In the genomic region with DNA sequence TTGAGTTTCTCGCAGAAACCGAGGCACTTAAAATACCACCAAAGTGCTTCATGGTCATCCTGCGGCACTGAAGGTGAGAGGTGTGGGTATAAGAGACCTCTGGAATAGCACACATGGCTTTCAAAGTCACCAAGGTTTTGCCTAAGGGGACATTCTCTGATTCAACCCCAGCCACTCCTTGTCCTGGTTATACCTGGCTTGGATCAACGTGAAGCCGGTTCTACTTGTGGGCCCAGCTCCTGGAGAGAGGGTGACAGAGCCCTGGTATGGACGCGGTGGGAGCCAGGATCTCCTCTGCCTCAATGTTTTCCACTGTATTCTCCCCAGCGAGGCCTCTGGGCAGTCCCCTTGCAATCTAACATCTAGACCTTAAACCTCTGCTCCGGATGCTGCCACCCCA, we compare ENCODE assay signal across 14 cellular contexts.
DNase-seq lines count a peak whose midpoint lies in the region; ATAC-seq lines count a peak whose summit lies in the region.
"Had no signal": no experiment of that assay in that cellular context is flagged by ENCODE, and none has a peak within 500 bp of the region (broad histone marks: within the 10 kb centered on the region; RNA-seq: fewer than 3 reads in every experiment).

No MANE protein-coding gene starts in this region.

- no peaks in the 10 kb centered on the region for H3K27me3 ChIP-seq in trophoblast cell (ENCODE audit: insufficient read depth, low read length)
- H3K27me3 ChIP-seq: BLaER1 treated with 17β-estradiol and CSF1 and Interleukin-3, amounts not matched to agents 10 nM and 100 nM had no signal

- peaks cover 4 to 13% of the 10 kb centered on the region in 2 experiments for H3K4me1 ChIP-seq in trophoblast cell (ENCODE audit: control insufficient read depth in 1 of 2, insufficient read depth in 2 of 2, low read length in 2 of 2)
- H3K4me1 ChIP-seq: HAP-1 had no signal

- DNase-seq in activated CD8-positive, alpha-beta memory T cell treated with anti-CD3 and anti-CD28 coated beads, Interleukin-2, amount 10 ng/mL, durations not matched to agents 7 days and 5 days = peak; percentile 30
- DNase-seq in activated CD8-positive, alpha-beta memory T cell treated with anti-CD3 and anti-CD28 coated beads, Interleukin-2, amount 50 U/mL, for 48 hours = no peak
- DNase-seq in trophoblast cell (peak; percentile 43 to 73), activated gamma-delta T cell treated with Interleukin-2 at 50 U/mL for 16 hours (no peak), 8988T (no peak)
- DNase-seq: ACHN; CD4-positive, CD25-positive, alpha-beta regulatory T cell; DMS79; HFFc6 had no signal

- no peak overlapping the region for H2AK5ac ChIP-seq in trophoblast cell (ENCODE audit: low read length)

- no peak overlapping the region for H3K4me3 Mint-ChIP-seq in activated CD8-positive, alpha-beta memory T cell treated with anti-CD3 and anti-CD28 coated beads, Interleukin-2, amount 10 ng/mL, durations not matched to agents 7 days and 5 days
- H3K4me3 Mint-ChIP-seq: CD4-positive, CD25-positive, alpha-beta regulatory T cell; HFFc6 had no signal

- H3K9ac ChIP-seq in trophoblast cell (ENCODE audit: low read length) = no peak overlapping the region
- H3K9ac ChIP-seq: BLaER1 treated with 17β-estradiol and CSF1 and Interleukin-3, amounts not matched to agents 10 nM and 100 nM had no signal

- no peak overlapping the region for H2BK120ac ChIP-seq in trophoblast cell (ENCODE audit: insufficient read depth, low read length, poor library complexity)

- H2BK5ac ChIP-seq in trophoblast cell (ENCODE audit: low read depth, low read length, poor library complexity) = no peak overlapping the region

- no peak overlapping the region for H4K12ac ChIP-seq in trophoblast cell (ENCODE audit: low read depth, low read length)

- no peak overlapping the region for H4K91ac ChIP-seq in trophoblast cell (ENCODE audit: low read depth, low read length)

- no peak overlapping the region for H3K4me2 ChIP-seq in trophoblast cell (ENCODE audit: low read length)
- H3K4me2 ChIP-seq: BLaER1 treated with 17β-estradiol and CSF1 and Interleukin-3, amounts not matched to agents 10 nM and 100 nM had no signal

- no peak for ATAC-seq in activated CD8-positive, alpha-beta memory T cell treated with anti-CD3 and anti-CD28 coated beads, Interleukin-2, amount 10 ng/mL, durations not matched to agents 7 days and 5 days
- peak; percentile 86 for ATAC-seq in esophagus mucosa
- ATAC-seq in HG02885 (IDR thresholded peaks at IDR 0.05; ENCODE audit: poor library complexity, unreplicated experiment) = no peak

- H4K8ac ChIP-seq in trophoblast cell (ENCODE audit: low read depth, low read length) = no peak overlapping the region

- no peak overlapping the region for H3K23ac ChIP-seq in trophoblast cell (ENCODE audit: low read length)

- H3K4ac ChIP-seq in trophoblast cell (ENCODE audit: low read depth, low read length) = no peak overlapping the region

- no peak overlapping the region for H3K18ac ChIP-seq in trophoblast cell (ENCODE audit: low read length)

- H3K27ac ChIP-seq in trophoblast cell (ENCODE audit: low read depth, low read length) = no peak overlapping the region
- H3K27ac ChIP-seq: BLaER1 treated with 17β-estradiol and CSF1 and Interleukin-3, amounts not matched to agents 10 nM and 100 nM; HL-60 had no signal

- H2BK12ac ChIP-seq in trophoblast cell (ENCODE audit: low read length) = no peak overlapping the region

- CTCF ChIA-PET in activated CD8-positive, alpha-beta memory T cell treated with anti-CD3 and anti-CD28 coated beads, Interleukin-2, amount 10 ng/mL, durations not matched to agents 7 days and 5 days (lab: Charles Lee) = no interaction called here

- no peak overlapping the region for H3K14ac ChIP-seq in trophoblast cell (ENCODE audit: low read length)

- no peaks in the 10 kb centered on the region for H3K4me1 Mint-ChIP-seq in activated CD8-positive, alpha-beta memory T cell treated with anti-CD3 and anti-CD28 coated beads, Interleukin-2, amount 10 ng/mL, durations not matched to agents 7 days and 5 days
- H3K4me1 Mint-ChIP-seq: CD4-positive, CD25-positive, alpha-beta regulatory T cell had no signal

- H3K79me1 ChIP-seq in trophoblast cell (ENCODE audit: low read length) = no peaks in the 10 kb centered on the region

- H2AFZ ChIP-seq in trophoblast cell (ENCODE audit: insufficient read depth, low read length, poor library complexity) = no peak overlapping the region

- no CpG with 5 or more reads among the region's 9 CpGs for WGBS in trophoblast cell (ENCODE audit: extremely low coverage, insufficient coverage, insufficient read length)

- no peak overlapping the region for H3K4me3 ChIP-seq in trophoblast cell (ENCODE audit: low read depth, low read length)
- H3K4me3 ChIP-seq: BLaER1 treated with 17β-estradiol and CSF1 and Interleukin-3, amounts not matched to agents 10 nM and 100 nM; HAP-1 had no signal

- H3K9me3 ChIP-seq in trophoblast cell (ENCODE audit: insufficient read depth, low read depth, low read length) = peaks cover 5% of the 10 kb centered on the region
- H3K9me3 ChIP-seq: HAP-1 had no signal

- no peaks in the 10 kb centered on the region for H3K9me3 Mint-ChIP-seq in activated CD8-positive, alpha-beta memory T cell treated with anti-CD3 and anti-CD28 coated beads, Interleukin-2, amount 10 ng/mL, durations not matched to agents 7 days and 5 days (ENCODE audit: low read depth)
- H3K9me3 Mint-ChIP-seq: CD4-positive, CD25-positive, alpha-beta regulatory T cell; HFFc6 had no signal

- H3K36me3 Mint-ChIP-seq in activated CD8-positive, alpha-beta memory T cell treated with anti-CD3 and anti-CD28 coated beads, Interleukin-2, amount 10 ng/mL, durations not matched to agents 7 days and 5 days = no peaks in the 10 kb centered on the region
- H3K36me3 Mint-ChIP-seq: CD4-positive, CD25-positive, alpha-beta regulatory T cell had no signal

- no peak overlapping the region for H3K27ac Mint-ChIP-seq in activated CD8-positive, alpha-beta memory T cell treated with anti-CD3 and anti-CD28 coated beads, Interleukin-2, amount 10 ng/mL, durations not matched to agents 7 days and 5 days
- H3K27ac Mint-ChIP-seq: CD4-positive, CD25-positive, alpha-beta regulatory T cell; HFFc6 had no signal

- H3K27me3 Mint-ChIP-seq in activated CD8-positive, alpha-beta memory T cell treated with anti-CD3 and anti-CD28 coated beads, Interleukin-2, amount 10 ng/mL, durations not matched to agents 7 days and 5 days = peaks cover 40% of the 10 kb centered on the region

- no peaks in the 10 kb centered on the region for H3K36me3 ChIP-seq in trophoblast cell (ENCODE audit: control insufficient read depth in 1 of 2, insufficient read depth in 2 of 2, low read length in 2 of 2)
- H3K36me3 ChIP-seq: BLaER1 treated with 17β-estradiol and CSF1 and Interleukin-3, amounts not matched to agents 10 nM and 100 nM; HAP-1 had no signal

- H3K79me2 ChIP-seq in trophoblast cell (ENCODE audit: control insufficient read depth, insufficient read depth, low read length, poor library complexity) = no peaks in the 10 kb centered on the region

Comparison
In these comparisons a context has a peak if more than half of its experiments do, and no peak if none do; other contexts are left out.
1. DNase-seq: peak in activated CD8-positive, alpha-beta memory T cell treated with anti-CD3 and anti-CD28 coated beads, Interleukin-2, amount 10 ng/mL, durations not matched to agents 7 days and 5 days (single experiment) and trophoblast cell (2 of 2); none in activated CD8-positive, alpha-beta memory T cell treated with anti-CD3 and anti-CD28 coated beads, Interleukin-2, amount 50 U/mL, for 48 hours (single experiment), activated gamma-delta T cell treated with Interleukin-2 at 50 U/mL for 16 hours (single experiment) and 8988T (single experiment).